Comparison of ENCODE assay signal across 18 cellular contexts in the genomic region with DNA sequence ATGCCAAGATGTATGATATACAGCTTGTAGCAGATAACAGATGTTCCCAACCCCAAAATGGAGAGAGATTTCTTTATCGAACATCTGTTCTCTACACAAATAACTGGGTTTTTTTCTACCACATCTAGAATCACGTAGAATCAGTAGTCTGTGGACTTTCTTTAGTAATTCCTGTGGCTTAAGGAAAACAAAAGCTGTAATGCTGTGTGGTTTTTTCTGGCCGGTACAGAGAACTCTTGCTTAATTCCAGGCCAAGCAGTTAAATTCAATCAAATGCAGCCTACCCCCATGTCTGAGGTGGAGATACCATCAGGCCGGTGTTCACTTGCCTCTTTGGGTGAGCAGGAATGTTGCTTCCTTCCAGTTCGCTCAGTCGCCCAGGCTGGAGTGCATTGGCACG.
DNase-seq lines count a peak whose midpoint lies in the region; ATAC-seq and TF ChIP-seq lines count a peak whose summit lies in the region.
"Had no signal": no experiment of that assay in that cellular context is flagged by ENCODE, and none has a peak within 500 bp of the region (broad histone marks: within the 10 kb centered on the region; RNA-seq: fewer than 3 reads in every experiment).

No MANE protein-coding gene starts in this region.

- H4K8ac ChIP-seq in mesenchymal stem cell (ENCODE audit: low read length) = no peak overlapping the region

- H4K91ac ChIP-seq in mesenchymal stem cell (ENCODE audit: low read length) = no peak overlapping the region

- no peaks in the 10 kb centered on the region for H3K27me3 ChIP-seq in mesenchymal stem cell (ENCODE audit: control insufficient read depth in 1 of 2, insufficient read depth in 1 of 2, low read length in 2 of 2)
- H3K27me3 ChIP-seq: body of pancreas, dorsolateral prefrontal cortex had no signal

- peak overlapping the region; percentile 8 for H3K9ac ChIP-seq in mesenchymal stem cell (ENCODE audit: low read length)
- H3K9ac ChIP-seq: parathyroid adenoma had no signal

- H2BK15ac ChIP-seq in mesenchymal stem cell (ENCODE audit: low read depth, poor library complexity, severe bottlenecking) = no peak overlapping the region

- H3K4ac ChIP-seq in mesenchymal stem cell (ENCODE audit: low read depth in 1 of 2, low read length in 2 of 2) = no peak overlapping the region

- H2BK5ac ChIP-seq in mesenchymal stem cell (ENCODE audit: low read depth, low read length, poor library complexity, severe bottlenecking) = no peak overlapping the region

- WGBS in mesenchymal stem cell = 98% methylated on average over 5 of the region's 7 CpGs

- no peaks in the 10 kb centered on the region for H3K36me3 ChIP-seq in mesenchymal stem cell (ENCODE audit: control insufficient read depth in 1 of 2, insufficient read depth in 2 of 2, low read depth in 1 of 2, low read length in 2 of 2)

- no peaks in the 10 kb centered on the region for H3K9me3 ChIP-seq in mesenchymal stem cell (ENCODE audit: control insufficient read depth, low read length)
- H3K9me3 ChIP-seq: body of pancreas had no signal

- H2AK5ac ChIP-seq in mesenchymal stem cell (ENCODE audit: low read length, severe bottlenecking) = no peak overlapping the region

- H3K23ac ChIP-seq in mesenchymal stem cell (ENCODE audit: low read length in 2 of 2) = no peak overlapping the region

- H3K18ac ChIP-seq in mesenchymal stem cell (ENCODE audit: low read depth in 1 of 2, low read length in 2 of 2) = no peak overlapping the region

- no peaks in the 10 kb centered on the region for H3K79me1 ChIP-seq in mesenchymal stem cell (replicated peaks; ENCODE audit: low read length, poor library complexity, severe bottlenecking)

- H3K4me3 ChIP-seq in cardiac fibroblast (replicated peaks in 1 of 2; ENCODE audit: low read depth in 2 of 2, low read length in 2 of 2) (no peak overlapping the region), mesenchymal stem cell (ENCODE audit: insufficient read depth in 1 of 2, low read depth in 1 of 2, low read length in 2 of 2) (peak overlapping the region in 1 of 2 experiments; percentile 28)
- H3K4me3 ChIP-seq: body of pancreas, dorsolateral prefrontal cortex had no signal

- DNase-seq in A172 (ENCODE audit: low spot score) (peak; percentile 1), HS-27A (ENCODE audit: low read depth) (peak; percentile 43), cardiac fibroblast (ENCODE audit: low read depth in 2 of 2) (peak; percentile 10 to 34), mesenchymal stem cell (no peak), amygdala (lab: John Stamatoyannopoulos, UW) (no peak), HuH-7 (ENCODE audit: low spot score) (no peak), SIG-M5 treated with dmso at 0.1 percent for 504 hours (lab: John Stamatoyannopoulos, UW; ENCODE audit: unreplicated experiment) (no peak)
- DNase-seq: activated CD4-positive, alpha-beta T cell treated with anti-CD3 and anti-CD28 coated beads for 1 hour; activated gamma-delta T cell treated with Interleukin-2 at 50 U/mL for 16 hours; body of pancreas; CD8-positive, alpha-beta T cell; dorsolateral prefrontal cortex; NCI-H146; stimulated activated naive B cell treated with anti-CD40 and anti-IgM and Interleukin-4, amounts not matched to agents 10 μg/mL and 1 μg/mL and 100 μg/mL, for 72 hours; T-helper 9 cell had no signal

- H3K4me2 ChIP-seq in mesenchymal stem cell (ENCODE audit: low read length, poor library complexity, severe bottlenecking) = no peak overlapping the region

- no peak overlapping the region for H3K14ac ChIP-seq in mesenchymal stem cell (ENCODE audit: low read length in 2 of 2)

- H3K27ac ChIP-seq in mesenchymal stem cell (ENCODE audit: low read length, poor library complexity, severe bottlenecking) = peak overlapping the region; percentile 30
- H3K27ac ChIP-seq: body of pancreas, dorsolateral prefrontal cortex, parathyroid adenoma had no signal

- no peak for TF ChIP-seq CTCF in cardiac fibroblast (IDR thresholded peaks at IDR 0.05; ENCODE audit: low read depth, low read length)

- H3K4me1 ChIP-seq in mesenchymal stem cell (ENCODE audit: control insufficient read depth, insufficient read depth, low read depth, low read length) = no peaks in the 10 kb centered on the region
- H3K4me1 ChIP-seq: body of pancreas, parathyroid adenoma had no signal

- ATAC-seq in GM18858 (IDR thresholded peaks at IDR 0.05; ENCODE audit: unreplicated experiment) = no peak
- ATAC-seq: body of pancreas; CD8-positive, alpha-beta T cell; left lobe of liver; stimulated activated naive B cell treated with anti-CD40 and anti-IgM and Interleukin-4, amounts not matched to agents 10 μg/mL and 1 μg/mL and 100 μg/mL, for 72 hours had no signal

- no peak overlapping the region for H2BK120ac ChIP-seq in mesenchymal stem cell (ENCODE audit: low read depth, low read length)

- H2BK12ac ChIP-seq in mesenchymal stem cell (ENCODE audit: low read length in 2 of 2) = no peak overlapping the region

- H2AFZ ChIP-seq in mesenchymal stem cell (ENCODE audit: low read depth, low read length) = no peak overlapping the region
- H2AFZ ChIP-seq: parathyroid adenoma had no signal

Comparison
In these comparisons a context has a peak if more than half of its experiments do, and no peak if none do; other contexts are left out.
1. DNase-seq: peak in A172 (single experiment), HS-27A (single experiment) and cardiac fibroblast (2 of 2); none in mesenchymal stem cell (single experiment), amygdala (0 of 56), HuH-7 (single experiment) and SIG-M5 treated with dmso at 0.1 percent for 504 hours (single experiment).